ENCODE assay signal across 1 cellular context in the genomic region with DNA sequence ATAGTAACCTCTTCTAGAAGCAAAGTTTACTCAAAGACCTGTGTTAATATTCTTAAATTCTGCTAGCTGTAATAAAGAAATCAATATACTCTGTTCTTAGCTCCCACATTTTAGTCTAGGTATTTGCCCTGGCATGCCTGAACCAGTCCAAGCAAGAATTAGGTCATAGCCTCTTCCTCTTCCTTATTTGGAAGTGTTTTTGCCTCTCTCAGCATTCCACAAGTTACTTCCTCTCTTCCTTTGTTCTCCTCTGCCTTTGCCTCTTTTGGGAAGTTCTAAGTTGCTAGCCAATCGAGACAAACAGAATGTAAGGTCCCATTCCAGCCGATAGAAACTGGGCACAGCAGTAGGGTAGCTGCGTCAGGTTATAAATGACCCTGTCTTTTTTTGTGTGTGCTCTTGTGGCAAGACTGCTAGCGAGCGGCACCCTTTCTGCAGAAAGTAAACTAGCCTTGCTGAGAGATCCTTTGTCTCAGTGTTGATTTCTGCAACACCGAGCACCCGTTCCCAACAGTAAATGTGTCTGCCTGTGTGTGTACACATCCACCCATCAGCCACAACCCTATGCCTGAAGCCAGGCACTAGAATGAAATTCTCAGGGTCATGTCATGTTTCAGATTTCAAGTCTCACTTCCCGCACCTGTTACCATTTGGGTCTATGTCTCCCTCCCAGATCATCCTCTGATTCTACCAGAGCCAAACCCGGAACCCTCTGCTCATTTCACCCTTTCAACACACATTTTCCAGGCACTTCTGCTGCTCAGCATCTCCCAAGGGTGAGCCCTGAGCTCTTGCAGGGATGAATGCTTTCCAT.
TF ChIP-seq lines count a peak whose summit lies in the region.

No MANE protein-coding gene starts in this region.

TF ChIP-seq in GM12878, 131 proteins besides CTCF, POLR2A, EP300 and RAD21:
- TF ChIP-seq CBX5 (IDR thresholded peaks at IDR 0.05; ENCODE audit: low read depth), result 0 out of 2 replicates have a peak, but pooled peaks have one; percentile 42
- no peak for TF ChIP-seq GATAD2B (conservative IDR thresholded peaks at IDR 0.05; ENCODE audit: low read depth)
- TF ChIP-seq, protein P1, sequence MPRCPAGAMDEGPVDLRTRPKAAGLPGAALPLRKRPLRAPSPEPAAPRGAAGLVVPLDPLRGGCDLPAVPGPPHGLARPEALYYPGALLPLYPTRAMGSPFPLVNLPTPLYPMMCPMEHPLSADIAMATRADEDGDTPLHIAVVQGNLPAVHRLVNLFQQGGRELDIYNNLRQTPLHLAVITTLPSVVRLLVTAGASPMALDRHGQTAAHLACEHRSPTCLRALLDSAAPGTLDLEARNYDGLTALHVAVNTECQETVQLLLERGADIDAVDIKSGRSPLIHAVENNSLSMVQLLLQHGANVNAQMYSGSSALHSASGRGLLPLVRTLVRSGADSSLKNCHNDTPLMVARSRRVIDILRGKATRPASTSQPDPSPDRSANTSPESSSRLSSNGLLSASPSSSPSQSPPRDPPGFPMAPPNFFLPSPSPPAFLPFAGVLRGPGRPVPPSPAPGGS (IDR thresholded peaks at IDR 0.05; ENCODE audit: borderline replicate concordance, insufficient read depth, low read depth, low read length, poor library complexity, severe bottlenecking), result no peak
- no peak for TF ChIP-seq TAF1 (IDR thresholded peaks at IDR 0.05; ENCODE audit: borderline replicate concordance, low read depth, low read length)
